Comparison of ENCODE assay signal across 9 cellular contexts in the genomic region with DNA sequence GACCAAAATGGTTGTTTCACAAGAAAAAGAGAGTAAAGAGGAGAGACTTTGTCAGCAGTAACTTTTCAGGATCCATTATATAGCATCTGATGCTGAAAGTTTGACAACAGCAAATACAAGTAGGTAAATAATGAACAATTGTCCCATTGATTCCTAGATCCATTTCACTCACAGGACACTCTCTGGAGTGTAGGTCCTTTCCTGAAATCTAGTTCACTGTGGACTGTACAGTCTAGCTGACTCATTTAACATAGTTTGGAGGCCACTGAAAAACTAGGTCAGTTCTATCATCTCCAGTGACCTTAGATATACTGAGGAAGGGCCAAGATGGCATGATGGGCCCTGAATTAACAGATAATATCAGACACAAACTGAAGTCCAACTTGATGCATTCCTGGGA.
"Had no signal": no experiment of that assay in that cellular context is flagged by ENCODE, and none has a peak within 500 bp of the region (broad histone marks: within the 10 kb centered on the region; RNA-seq: fewer than 3 reads in every experiment).

No MANE protein-coding gene starts in this region.

- H3K36me3 ChIP-seq: HAP-1 had no signal

- ATAC-seq: HCT116 had no signal

- H3K4me1 ChIP-seq: HAP-1 had no signal

- H3K4me2 ChIP-seq: KMS-11 had no signal

- H3K4me3 ChIP-seq: GM23248, HAP-1 had no signal

- H3K9ac ChIP-seq: GM23248, KMS-11 had no signal

- H3K27ac ChIP-seq: GM23248, HL-60, KMS-11 had no signal

- H2AFZ ChIP-seq: GM23248 had no signal

- DNase-seq: GM23248, GOT3, H7, HFFc6, KBM-7 had no signal
